Comparison of ENCODE assay signal across 8 cellular contexts in genomic region chr22:23837911-23838685, GRCh38. TPM values are rescaled to one million over a fixed set of nuclear protein-coding genes. Genes with fewer than 3 reads are reported as not detected.
DNase-seq lines count a peak whose midpoint lies in the region; ATAC-seq and TF ChIP-seq lines count a peak whose summit lies in the region.

No MANE protein-coding gene starts in this region.

- H3K9me3 ChIP-seq in adrenal gland (replicated peaks in 1 of 3) = no peaks in the 10 kb centered on the region

- peak; percentile 75 for DNase-seq in NOMO-1 treated with DMSO at 0.1 percent for 48 hours (lab: John Stamatoyannopoulos, UW; ENCODE audit: unreplicated experiment)
- no peak for DNase-seq in epithelial cell of proximal tubule (ENCODE audit: low read depth)
- DNase-seq in adrenal gland = no peak
- no peak for DNase-seq in cortex of kidney (lab: John Stamatoyannopoulos, UW)
- no peak for DNase-seq in SW480 (ENCODE audit: low spot score)

- H3K27ac ChIP-seq in 22Rv1 (peak overlapping the region; percentile 72), skin epidermis (peak overlapping the region in 9 of 21 experiments; percentile 1 to 55 (median 21)), adrenal gland (no peak overlapping the region)

- peak overlapping the region; percentile 61 for H3K4me3 ChIP-seq in epithelial cell of proximal tubule (ENCODE audit: low read depth, low read length)
- H3K4me3 ChIP-seq in skin epidermis = peak overlapping the region; percentile 19 to 45 (median 37)
- H3K4me3 ChIP-seq in adrenal gland = peak overlapping the region in 1 of 4 donors; percentile 36

- H3K36me3 ChIP-seq in adrenal gland (replicated peaks in 1 of 2) = peaks cover 0 to 24% of the 10 kb centered on the region in 2 donors

- TF ChIP-seq POLR2A in adrenal gland (IDR thresholded peaks at IDR 0.05) = no peak

- H3K27me3 ChIP-seq in adrenal gland = no peaks in the 10 kb centered on the region

- intact Hi-C loops in adrenal gland (cut with DNase I) = no loop called here

- ATAC-seq in GM19395 (IDR thresholded peaks at IDR 0.05; ENCODE audit: unreplicated experiment) = peak; percentile 9

- TF ChIP-seq CTCF in 22Rv1 (IDR thresholded peaks at IDR 0.05) (no peak), epithelial cell of proximal tubule (conservative IDR thresholded peaks at IDR 0.05; ENCODE audit: low read depth, low read length) (no peak), adrenal gland (IDR thresholded peaks at IDR 0.05) (no peak)

- 36 to 59% (median 41%) methylated on average over 28 to 41 of the region's 41 CpGs for WGBS in adrenal gland, 4 donors

- H3K4me1 ChIP-seq in adrenal gland (replicated peaks in 1 of 2) = peaks cover 6 to 15% of the 10 kb centered on the region in 2 donors

RNA-seq across cellular contexts. Expression of gene DERL3, which starts 0.7 kb away (rescaled TPM):
- total RNA-seq in epithelial cell of proximal tubule = 0.12 and 2.3 TPM in 2 replicates
- 1 to 10 TPM in 5 of 8 donors, under 1 TPM in 2, not detected in 1; 0.36 to 3.7 (median 2.4) TPM for total RNA-seq in adrenal gland
- polyA plus RNA-seq in adrenal gland = 1 to 10 TPM; 2.7 to 4.3 (median 3.8) TPM

RNA-seq across cellular contexts. Expression of gene SLC2A11, which starts 19.6 kb away (rescaled TPM):
- 13.1 and 14.3 TPM in 2 replicates for total RNA-seq in epithelial cell of proximal tubule
- 10 to 100 TPM; 12.8 to 30.0 (median 22.6) TPM for total RNA-seq in adrenal gland
- polyA plus RNA-seq in adrenal gland = 10 to 100 TPM; 11.3 to 35.3 (median 18.6) TPM

RNA-seq across cellular contexts. Expression of gene SMARCB1, which starts 51.3 kb away (rescaled TPM):
- total RNA-seq in epithelial cell of proximal tubule (150 and 173 TPM in 2 replicates), adrenal gland (10 to 100 TPM; 58.2 to 95.5 (median 78.9) TPM)
- polyA plus RNA-seq in adrenal gland = 10 to 100 TPM; 41.3 to 77.0 (median 54.9) TPM

RNA-seq across cellular contexts. Expression of gene MIF, which starts 56.1 kb away (rescaled TPM):
- total RNA-seq in epithelial cell of proximal tubule = 901 and 1,073 TPM in 2 replicates
- 1,000 to 10,000 TPM in 1 of 8 donors, 100 to 1,000 TPM in 7; 377 to 1,126 (median 714) TPM for total RNA-seq in adrenal gland
- polyA plus RNA-seq in adrenal gland = 1,000 to 10,000 TPM in 2 of 3 donors, 10 to 100 TPM in 1; 49.4 to 2,556 (median 2,290) TPM
